29 cellular contexts compared by ENCODE assay signal in genomic region chr10:49516216-49516970, GRCh38.
"Had no signal": no experiment of that assay in that cellular context is flagged by ENCODE, and none has a peak within 500 bp of the region (broad histone marks: within the 10 kb centered on the region; RNA-seq: fewer than 3 reads in every experiment).

No MANE protein-coding gene starts in this region.

- FAIRE-seq: bronchial epithelial cell, TTC549 had no signal

- H3K4me1 ChIP-seq: ascending aorta had no signal

- H3K4me3 ChIP-seq: ascending aorta, cardiac muscle cell had no signal

- H3K36me3 ChIP-seq: cardiac muscle cell had no signal

- DNase-seq: activated B cell treated with CpG ODN at 0.5 μM for 24 hours; activated CD4-positive, alpha-beta memory T cell treated with anti-CD3 and anti-CD28 coated beads for 36 hours; activated CD4-positive, alpha-beta T cell treated with anti-CD3 and anti-CD28 coated beads for 4 hours; activated CD4-positive, alpha-beta T cell treated with anti-CD3 and anti-CD28 coated beads, Interleukin-2, amount 10 ng/mL, durations not matched to agents 24 days and 14 days; activated CD4-positive, alpha-beta T cell treated with anti-CD3 and anti-CD28 coated beads, Interleukin-2, amount 50 U/mL, for 1 hour; activated CD4-positive, alpha-beta T cell treated with anti-CD3 and anti-CD28 coated beads, Interleukin-2, amount 50 U/mL, for 4 hours; activated CD4-positive, CD25-positive, alpha-beta regulatory T cell treated with anti-CD3 and anti-CD28 coated beads, Interleukin-2, amount 50 U/mL, for 72 hours; activated CD8-positive, alpha-beta memory T cell treated with anti-CD3 and anti-CD28 coated beads, Interleukin-2, amount 50 U/mL, for 4 hours; activated CD8-positive, alpha-beta T cell treated with anti-CD3 and anti-CD28 coated beads for 36 hours; activated gamma-delta T cell; activated naive CD4-positive, alpha-beta T cell treated with anti-CD3 and anti-CD28 coated beads, Interleukin-2, amount 10 ng/mL, durations not matched to agents 7 days and 5 days; activated naive CD4-positive, alpha-beta T cell treated with Interleukin-2 at 50 U/mL for 16 hours; activated naive CD8-positive, alpha-beta T cell treated with anti-CD3 and anti-CD28 coated beads, Interleukin-2, amount 10 ng/mL, durations not matched to agents 7 days and 5 days; activated naive CD8-positive, alpha-beta T cell treated with anti-CD3 and anti-CD28 coated beads, Interleukin-2, amount 50 U/mL, for 24 hours; activated T-cell treated with anti-CD3 and anti-CD28 coated beads for 4 hours; activated T-cell treated with anti-CD3 and anti-CD28 coated beads, Interleukin-2, amount 50 U/mL, for 1 hour; activated T-cell treated with anti-CD3 and anti-CD28 coated beads, Interleukin-2, amount 50 U/mL, for 4 hours; activated T-cell treated with anti-CD3 and anti-CD28 coated beads, Interleukin-2, amount 50 U/mL, for 72 hours; amygdala; anterior cingulate cortex; cerebellar nuclear complex; T-helper 2 cell; T-helper 9 cell had no signal

- H3K9me3 ChIP-seq: ascending aorta had no signal

- ATAC-seq: activated CD8-positive, alpha-beta T cell treated with anti-CD3 and anti-CD28 coated beads for 36 hours; activated naive CD8-positive, alpha-beta T cell treated with anti-CD3 and anti-CD28 coated beads, Interleukin-2, amount 50 U/mL, for 24 hours; activated T-cell treated with anti-CD3 and anti-CD28 coated beads, Interleukin-2, amount 50 U/mL, for 4 hours; activated T-cell treated with anti-CD3 and anti-CD28 coated beads, Interleukin-2, amount 50 U/mL, for 72 hours; activated T-helper 17 cell treated with anti-CD3 and anti-CD28 coated beads, Interleukin-2, amount 50 U/mL, for 72 hours had no signal

- H3K27ac ChIP-seq: ascending aorta, cardiac muscle cell, VCaP had no signal

- H3K27me3 ChIP-seq: ascending aorta, cardiac muscle cell had no signal
